15 cellular contexts compared by ENCODE assay signal in the genomic region with DNA sequence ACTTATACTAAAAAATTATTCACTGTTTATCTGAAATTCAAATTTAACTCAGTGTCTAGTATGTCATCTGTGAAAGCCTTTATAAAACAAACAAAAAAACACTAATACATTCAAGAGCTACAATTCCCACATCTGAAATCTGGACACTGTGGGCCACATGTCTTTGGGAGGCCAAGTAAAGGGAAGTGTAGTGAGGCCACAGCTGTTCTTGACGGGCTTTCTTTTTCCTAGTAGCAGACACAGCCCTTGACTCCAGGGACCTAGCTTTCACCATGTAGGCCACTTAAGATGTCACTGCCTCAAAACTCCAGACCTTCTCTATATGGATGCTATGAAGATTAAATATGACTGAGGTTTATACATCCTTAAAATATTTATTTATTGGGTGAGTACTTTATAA.
DNase-seq lines count a peak whose midpoint lies in the region; ATAC-seq, FAIRE-seq and TF ChIP-seq lines count a peak whose summit lies in the region.
"Had no signal": no experiment of that assay in that cellular context is flagged by ENCODE, and none has a peak within 500 bp of the region (broad histone marks: within the 10 kb centered on the region; RNA-seq: fewer than 3 reads in every experiment).

No MANE protein-coding gene starts in this region.

- H3K27ac ChIP-seq in A549 (peak overlapping the region; percentile 64 to 99), GM23338 (ENCODE audit: low read depth) (no peak overlapping the region), PC-3 (ENCODE audit: low read length) (no peak overlapping the region)
- H3K27ac ChIP-seq: dorsolateral prefrontal cortex had no signal

- intact Hi-C loops in left colon (cut with DNase I, micrococcal nuclease) (no loop called here), PC-3 (cut with micrococcal nuclease) (no loop called here)

- H3K4me1 Mint-ChIP-seq in GM23338, result peaks cover 41% of the 10 kb centered on the region
- H3K4me1 Mint-ChIP-seq in activated naive CD8-positive, alpha-beta T cell treated with anti-CD3 and anti-CD28 coated beads, Interleukin-2, amount 50 U/mL, for 24 hours, result peaks cover 59% of the 10 kb centered on the region

- H3K4me1 ChIP-seq in A549, result peaks cover 80% of the 10 kb centered on the region
- peaks cover 79% of the 10 kb centered on the region for H3K4me1 ChIP-seq in GM23338 (ENCODE audit: insufficient read depth)
- peaks cover 63% of the 10 kb centered on the region for H3K4me1 ChIP-seq in PC-3 (ENCODE audit: insufficient read depth, low read length)

- POLR2A ChIA-PET in A549 (lab: Yijun Ruan, JAX) (no interaction called here), PC-3 (lab: Charles Lee; ENCODE audit: unreplicated experiment) (no interaction called here)

- H3K79me2 ChIP-seq in GM23338 (replicated peaks; ENCODE audit: insufficient read depth), result peaks cover 82% of the 10 kb centered on the region
- H3K79me2 ChIP-seq in PC-3 (ENCODE audit: low read length), result peaks cover 98% of the 10 kb centered on the region

- no peak for TF ChIP-seq RAD21 in A549 (conservative IDR thresholded peaks at IDR 0.05 in 1 of 2, IDR thresholded peaks at IDR 0.05 in 1 of 2)

- H3K9me3 ChIP-seq in A549, result no peaks in the 10 kb centered on the region
- no peaks in the 10 kb centered on the region for H3K9me3 ChIP-seq in PC-3 (ENCODE audit: low read length)

- H4K20me1 ChIP-seq in GM23338 (replicated peaks; ENCODE audit: insufficient read depth) (peaks cover 24% of the 10 kb centered on the region), PC-3 (ENCODE audit: low read length) (peaks cover 10% of the 10 kb centered on the region; the same call in 1 of the 2 replicates)

- 46% methylated on average over 1 of the region's 1 CpG for WGBS in A549 (ENCODE audit: missing lambda C conversion rate)

- BruUV-seq in PC-3 (replicated peaks; lab: Mats Ljungman, UMichigan), result no TSS peak

- H3K27ac Mint-ChIP-seq in GM23338, result no peak overlapping the region
- H3K27ac Mint-ChIP-seq in activated naive CD8-positive, alpha-beta T cell treated with anti-CD3 and anti-CD28 coated beads, Interleukin-2, amount 50 U/mL, for 24 hours, result peak overlapping the region; percentile 60

- TF ChIP-seq EP300 in A549 (IDR thresholded peaks at IDR 0.05), result no peak

- FAIRE-seq in A549 (lab: Jason Lieb, UNC), result no peak

- H3K4me3 Mint-ChIP-seq in GM23338, result no peak overlapping the region
- H3K4me3 Mint-ChIP-seq in activated naive CD8-positive, alpha-beta T cell treated with anti-CD3 and anti-CD28 coated beads, Interleukin-2, amount 50 U/mL, for 24 hours, result no peak overlapping the region

- TF ChIP-seq CTCF in A549 (IDR thresholded peaks at IDR 0.05), result no peak
- TF ChIP-seq CTCF in GM23338 (conservative IDR thresholded peaks at IDR 0.05; ENCODE audit: low read depth in 2 of 2), result no peak
- TF ChIP-seq CTCF in PC-3 (conservative IDR thresholded peaks at IDR 0.05; ENCODE audit: low read depth, low read length), result no peak

- H3K4me3 ChIP-seq in A549 (0 out of 3 replicates have a peak overlapping the region, but pooled peaks have one; percentile 1), GM23338 (no peak overlapping the region), PC-3 (ENCODE audit: low read length) (no peak overlapping the region)
- H3K4me3 ChIP-seq: dorsolateral prefrontal cortex had no signal

- peak overlapping the region; percentile 96 for H3K4me2 ChIP-seq in A549
- H3K4me2 ChIP-seq in GM23338, result peak overlapping the region; percentile 48
- H3K4me2 ChIP-seq in PC-3 (ENCODE audit: low read length), result no peak overlapping the region

- H2AFZ ChIP-seq in GM23338, result no peak overlapping the region
- no peak overlapping the region for H2AFZ ChIP-seq in PC-3 (ENCODE audit: low read length)

- H3K36me3 Mint-ChIP-seq in GM23338 (ENCODE audit: low read depth), result no peaks in the 10 kb centered on the region
- peaks cover 2% of the 10 kb centered on the region for H3K36me3 Mint-ChIP-seq in activated naive CD8-positive, alpha-beta T cell treated with anti-CD3 and anti-CD28 coated beads, Interleukin-2, amount 50 U/mL, for 24 hours (ENCODE audit: low read depth)

- DNase-seq in A549 (ENCODE audit: low read depth in 1 of 2, low spot score in 1 of 2), result no peak
- no peak for DNase-seq in GM23338 (ENCODE audit: low spot score)
- DNase-seq in activated naive CD8-positive, alpha-beta T cell treated with anti-CD3 and anti-CD28 coated beads, Interleukin-2, amount 50 U/mL, for 24 hours, result no peak
- peak; percentile 72 for DNase-seq in myocyte (ENCODE audit: low read depth)
- DNase-seq in SW 1271 (lab: John Stamatoyannopoulos, UW), result no peak
- no peak for DNase-seq in left colon
- no peak for DNase-seq in stimulated activated CD4-positive, alpha-beta T cell treated with anti-CD3 and anti-CD28 coated beads, Interleukin-4, amount 100 ng/mL, for 24 hours
- DNase-seq in PC-3, result no peak
- DNase-seq: amygdala; dorsolateral prefrontal cortex; EL; H7; NCI-H524 treated with DMSO at 0.1 percent for 48 hours; nucleus accumbens; stimulated activated CD8-positive, alpha-beta memory T cell treated with anti-CD3 and anti-CD28 coated beads, Interleukin-4, amount 100 ng/mL, for 48 hours had no signal

- H3K9ac ChIP-seq in PC-3 (ENCODE audit: low read length), result no peak overlapping the region

- H3K27me3 Mint-ChIP-seq in GM23338 (ENCODE audit: insufficient read depth, low read depth, poor library complexity), result peaks cover 24% of the 10 kb centered on the region
- H3K27me3 Mint-ChIP-seq in activated naive CD8-positive, alpha-beta T cell treated with anti-CD3 and anti-CD28 coated beads, Interleukin-2, amount 50 U/mL, for 24 hours, result no peaks in the 10 kb centered on the region

- peaks cover 44% of the 10 kb centered on the region for H3K27me3 ChIP-seq in GM23338 (ENCODE audit: insufficient read depth)
- H3K27me3 ChIP-seq in PC-3 (ENCODE audit: low read length), result no peaks in the 10 kb centered on the region
- H3K27me3 ChIP-seq: dorsolateral prefrontal cortex had no signal

- H3K9me2 ChIP-seq in GM23338 (ENCODE audit: insufficient read depth) (no peaks in the 10 kb centered on the region), PC-3 (replicated peaks; ENCODE audit: low read length) (no peaks in the 10 kb centered on the region)

- TF ChIP-seq POLR2A in A549 (IDR thresholded peaks at IDR 0.05; ENCODE audit: low read length), result no peak

- no peaks in the 10 kb centered on the region for H3K36me3 ChIP-seq in GM23338 (ENCODE audit: insufficient read depth)
- no peaks in the 10 kb centered on the region for H3K36me3 ChIP-seq in PC-3 (ENCODE audit: low read depth, low read length)

- H3F3A ChIP-seq in GM23338 (replicated peaks; ENCODE audit: low read depth) (0 out of 2 replicates have a peak, but pooled peaks cover 3% of the 10 kb centered on the region), PC-3 (ENCODE audit: low read length, unreplicated experiment) (no peaks in the 10 kb centered on the region)

- ATAC-seq in A549, result no peak
- no peak for ATAC-seq in GM23338
- ATAC-seq in activated naive CD8-positive, alpha-beta T cell treated with anti-CD3 and anti-CD28 coated beads, Interleukin-2, amount 50 U/mL, for 24 hours, result no peak
- ATAC-seq in left colon, result no peak
- no peak for ATAC-seq in PC-3

- CTCF ChIA-PET in A549 (lab: Yijun Ruan, JAX), result interaction anchor here (1.5 kb wide), 2 partner anchors 49 to 567 kb away, joined by 3 to 8 read pairs; no protein-coding TSS in a partner anchor
- CTCF ChIA-PET in PC-3 (lab: Charles Lee), result no interaction called here

- no peaks in the 10 kb centered on the region; the same call in 2 of the 3 replicates for H3K9me3 Mint-ChIP-seq in GM23338
- no peaks in the 10 kb centered on the region for H3K9me3 Mint-ChIP-seq in activated naive CD8-positive, alpha-beta T cell treated with anti-CD3 and anti-CD28 coated beads, Interleukin-2, amount 50 U/mL, for 24 hours

TF ChIP-seq in A549, 52 proteins besides CTCF, POLR2A, EP300 and RAD21:
- no peak for TF ChIP-seq KDM1A (IDR thresholded peaks at IDR 0.05; ENCODE audit: low read depth)
- no peak for TF ChIP-seq NR3C1 (IDR thresholded peaks at IDR 0.05)
- TF ChIP-seq MAZ (IDR thresholded peaks at IDR 0.05; ENCODE audit: borderline replicate concordance, low read depth, low read length), result no peak
- no peak for TF ChIP-seq KDM5A (IDR thresholded peaks at IDR 0.05)
- TF ChIP-seq JUNB (IDR thresholded peaks at IDR 0.05), result no peak
TF ChIP-seq in A549: peak in this region for 0.

TF ChIP-seq in GM23338, 12 proteins besides CTCF, POLR2A, EP300 and RAD21:
- TF ChIP-seq, protein P1, sequence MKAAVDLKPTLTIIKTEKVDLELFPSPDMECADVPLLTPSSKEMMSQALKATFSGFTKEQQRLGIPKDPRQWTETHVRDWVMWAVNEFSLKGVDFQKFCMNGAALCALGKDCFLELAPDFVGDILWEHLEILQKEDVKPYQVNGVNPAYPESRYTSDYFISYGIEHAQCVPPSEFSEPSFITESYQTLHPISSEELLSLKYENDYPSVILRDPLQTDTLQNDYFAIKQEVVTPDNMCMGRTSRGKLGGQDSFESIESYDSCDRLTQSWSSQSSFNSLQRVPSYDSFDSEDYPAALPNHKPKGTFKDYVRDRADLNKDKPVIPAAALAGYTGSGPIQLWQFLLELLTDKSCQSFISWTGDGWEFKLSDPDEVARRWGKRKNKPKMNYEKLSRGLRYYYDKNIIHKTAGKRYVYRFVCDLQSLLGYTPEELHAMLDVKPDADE (IDR thresholded peaks at IDR 0.05), result no peak
- TF ChIP-seq, protein P2, sequence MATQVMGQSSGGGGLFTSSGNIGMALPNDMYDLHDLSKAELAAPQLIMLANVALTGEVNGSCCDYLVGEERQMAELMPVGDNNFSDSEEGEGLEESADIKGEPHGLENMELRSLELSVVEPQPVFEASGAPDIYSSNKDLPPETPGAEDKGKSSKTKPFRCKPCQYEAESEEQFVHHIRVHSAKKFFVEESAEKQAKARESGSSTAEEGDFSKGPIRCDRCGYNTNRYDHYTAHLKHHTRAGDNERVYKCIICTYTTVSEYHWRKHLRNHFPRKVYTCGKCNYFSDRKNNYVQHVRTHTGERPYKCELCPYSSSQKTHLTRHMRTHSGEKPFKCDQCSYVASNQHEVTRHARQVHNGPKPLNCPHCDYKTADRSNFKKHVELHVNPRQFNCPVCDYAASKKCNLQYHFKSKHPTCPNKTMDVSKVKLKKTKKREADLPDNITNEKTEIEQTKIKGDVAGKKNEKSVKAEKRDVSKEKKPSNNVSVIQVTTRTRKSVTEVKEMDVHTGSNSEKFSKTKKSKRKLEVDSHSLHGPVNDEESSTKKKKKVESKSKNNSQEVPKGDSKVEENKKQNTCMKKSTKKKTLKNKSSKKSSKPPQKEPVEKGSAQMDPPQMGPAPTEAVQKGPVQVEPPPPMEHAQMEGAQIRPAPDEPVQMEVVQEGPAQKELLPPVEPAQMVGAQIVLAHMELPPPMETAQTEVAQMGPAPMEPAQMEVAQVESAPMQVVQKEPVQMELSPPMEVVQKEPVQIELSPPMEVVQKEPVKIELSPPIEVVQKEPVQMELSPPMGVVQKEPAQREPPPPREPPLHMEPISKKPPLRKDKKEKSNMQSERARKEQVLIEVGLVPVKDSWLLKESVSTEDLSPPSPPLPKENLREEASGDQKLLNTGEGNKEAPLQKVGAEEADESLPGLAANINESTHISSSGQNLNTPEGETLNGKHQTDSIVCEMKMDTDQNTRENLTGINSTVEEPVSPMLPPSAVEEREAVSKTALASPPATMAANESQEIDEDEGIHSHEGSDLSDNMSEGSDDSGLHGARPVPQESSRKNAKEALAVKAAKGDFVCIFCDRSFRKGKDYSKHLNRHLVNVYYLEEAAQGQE (IDR thresholded peaks at IDR 0.05; ENCODE audit: unreplicated experiment), result no peak
- no peak for TF ChIP-seq CREB1 (CRISPR knock-in tag; IDR thresholded peaks at IDR 0.05; ENCODE audit: low read depth)
TF ChIP-seq in GM23338: peak in this region for 0.

Comparison
In these comparisons a context has a peak if more than half of its experiments do, and no peak if none do; other contexts are left out.
1. H3K27ac ChIP-seq: peak in A549 (2 of 2); none in GM23338 (single experiment) and PC-3 (single experiment).